In the genomic region with DNA sequence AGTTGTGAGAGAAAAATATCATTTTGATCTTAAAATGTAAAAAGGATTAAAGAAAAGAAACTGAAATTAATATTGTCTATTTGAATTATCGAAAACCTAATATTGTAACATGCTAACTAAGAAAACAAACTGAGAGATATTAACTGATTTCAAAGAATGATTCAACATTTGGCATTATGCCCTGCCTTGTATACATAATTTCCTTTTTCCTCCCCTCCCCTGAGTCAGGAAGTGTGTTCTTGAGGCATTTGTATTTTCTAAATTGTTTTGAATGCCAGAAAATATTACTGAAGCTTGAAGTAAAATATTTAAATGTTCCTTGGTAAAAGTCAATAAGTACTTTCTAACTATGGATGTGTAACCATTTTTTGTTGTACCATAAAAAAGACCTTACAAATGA, we compare ENCODE assay signal across 9 cellular contexts. TPM values are rescaled to one million over a fixed set of nuclear protein-coding genes. Genes with fewer than 3 reads are reported as not detected.
A peak's percentile ranks its signal among the peaks of the same experiment; 100 is the strongest.
DNase-seq lines count a peak whose midpoint lies in the region; ATAC-seq and TF ChIP-seq lines count a peak whose summit lies in the region.
"Had no signal": no experiment of that assay in that cellular context is flagged by ENCODE, and none has a peak within 500 bp of the region (broad histone marks: within the 10 kb centered on the region; RNA-seq: fewer than 3 reads in every experiment).

No MANE protein-coding gene starts in this region.

- peaks cover 2% of the 10 kb centered on the region for H3K4me1 Mint-ChIP-seq in endodermal cell

- peaks cover 25% of the 10 kb centered on the region for H3K9me3 Mint-ChIP-seq in endodermal cell

- H3K36me3 ChIP-seq in psoas muscle (ENCODE audit: insufficient read depth in 1 of 2, low read depth in 1 of 2) = no peaks in the 10 kb centered on the region
- H3K36me3 ChIP-seq in endodermal cell (ENCODE audit: control insufficient read depth, insufficient read depth, low read length) = no peaks in the 10 kb centered on the region

- H3K9me3 ChIP-seq in psoas muscle (no peaks in the 10 kb centered on the region), endodermal cell (ENCODE audit: control insufficient read depth, low read length) (no peaks in the 10 kb centered on the region)

- TF ChIP-seq CTCF in psoas muscle (IDR thresholded peaks at IDR 0.05) = no peak
- TF ChIP-seq CTCF in endodermal cell (conservative IDR thresholded peaks at IDR 0.05) = no peak

- H3K4me1 ChIP-seq in psoas muscle (peaks cover 12% of the 10 kb centered on the region), endodermal cell (ENCODE audit: control insufficient read depth, insufficient read depth, low read length) (peaks cover 5% of the 10 kb centered on the region)

- H3K27ac ChIP-seq in psoas muscle (peak overlapping the region; percentile 54), endodermal cell (ENCODE audit: low read depth, low read length) (no peak overlapping the region)

- 25 to 59% (median 50%) methylated on average over 1 of the region's 1 CpG for WGBS in psoas muscle, 3 donors
- WGBS in endodermal cell (ENCODE audit: insufficient coverage in 1 of 2, insufficient read length in 1 of 2), 2 experiments = no CpG with 5 or more reads among the region's 1 CpG

- intact Hi-C loops in psoas muscle (cut with DNase I) = no loop called here

- H3K27me3 ChIP-seq in psoas muscle (ENCODE audit: insufficient read depth in 3 of 3, low read length in 2 of 3) (no peaks in the 10 kb centered on the region), endodermal cell (ENCODE audit: control insufficient read depth, insufficient read depth, low read length, poor library complexity, severe bottlenecking) (no peaks in the 10 kb centered on the region)

- H3K36me3 Mint-ChIP-seq in endodermal cell (ENCODE audit: low read depth) = no peaks in the 10 kb centered on the region

- ATAC-seq in psoas muscle = no peak
- ATAC-seq in GM18517 (IDR thresholded peaks at IDR 0.05; ENCODE audit: unreplicated experiment) = no peak
- ATAC-seq in HG03521 (IDR thresholded peaks at IDR 0.05; ENCODE audit: unreplicated experiment) = no peak
- no peak for ATAC-seq in GM18909 (IDR thresholded peaks at IDR 0.05; ENCODE audit: poor library complexity, unreplicated experiment)
- ATAC-seq: left ventricle myocardium superior had no signal

- no peak overlapping the region for H3K27ac Mint-ChIP-seq in endodermal cell

- peak overlapping the region; percentile 53 for H3K4me3 ChIP-seq in psoas muscle
- H3K4me3 ChIP-seq in endodermal cell (ENCODE audit: low read length) = no peak overlapping the region

- DNase-seq in ELR (ENCODE audit: low read depth) (peak; percentile 80), NCI-H2081 (lab: John Stamatoyannopoulos, UW) (peak; percentile 8 to 51), cerebellar cortex (ENCODE audit: low spot score) (peak; percentile 27), psoas muscle (no peak), endodermal cell (no peak)
- DNase-seq: left ventricle myocardium superior had no signal

- no peak overlapping the region for H3K4me3 Mint-ChIP-seq in endodermal cell

- H3K9ac ChIP-seq in endodermal cell (ENCODE audit: extremely low read depth, low read length, poor library complexity, severe bottlenecking) = no peak overlapping the region

- no peaks in the 10 kb centered on the region for H3K27me3 Mint-ChIP-seq in endodermal cell (ENCODE audit: insufficient read depth)

RNA-seq across cellular contexts. Expression of a gene that starts 49.4 kb away (rescaled TPM):
- 10 to 100 TPM; 56.4 to 91.9 (median 77.2) TPM for total RNA-seq in psoas muscle
- 10 to 100 TPM; 35.4 to 82.8 (median 39.1) TPM for polyA plus RNA-seq in psoas muscle
- total RNA-seq in endodermal cell = 10 to 100 TPM; 13.9 to 20.5 TPM
- polyA plus RNA-seq in endodermal cell (2013, experiment 1 of 2) = 19.4 TPM
- polyA plus RNA-seq in endodermal cell (2013, experiment 2 of 2) = 19.4 TPM

Comparison
In these comparisons a context has a peak if more than half of its experiments do, and no peak if none do; other contexts are left out.
1. DNase-seq: peak in ELR (single experiment), NCI-H2081 (2 of 2) and cerebellar cortex (single experiment); none in psoas muscle (0 of 2) and endodermal cell (single experiment).